Comparison of ENCODE assay signal across 10 cellular contexts in genomic region chr2:143183804-143184463, GRCh38. TPM values are rescaled to one million over a fixed set of nuclear protein-coding genes. Genes with fewer than 3 reads are reported as not detected.
DNase-seq lines count a peak whose midpoint lies in the region; ATAC-seq and TF ChIP-seq lines count a peak whose summit lies in the region.
"Had no signal": no experiment of that assay in that cellular context is flagged by ENCODE, and none has a peak within 500 bp of the region (broad histone marks: within the 10 kb centered on the region; RNA-seq: fewer than 3 reads in every experiment).

No MANE protein-coding gene starts in this region.

- peaks cover 34% of the 10 kb centered on the region for H3K4me1 ChIP-seq in CD8-positive, alpha-beta T cell (ENCODE audit: insufficient read depth, low read length)
- no peaks in the 10 kb centered on the region for H3K4me1 ChIP-seq in right lobe of liver
- H3K4me1 ChIP-seq in psoas muscle = no peaks in the 10 kb centered on the region
- H3K4me1 ChIP-seq: vagina had no signal

- WGBS in right lobe of liver (ENCODE audit: insufficient coverage, low coverage, low lambda C conversion rate, missing lambda C conversion rate) = 67% methylated on average over 5 of the region's 5 CpGs
- 82 to 88% (median 84%) methylated on average over 5 of the region's 5 CpGs for WGBS in psoas muscle, 3 donors

- H3K9me3 ChIP-seq in CD8-positive, alpha-beta T cell (ENCODE audit: low read length) = no peaks in the 10 kb centered on the region
- no peaks in the 10 kb centered on the region for H3K9me3 ChIP-seq in right lobe of liver
- no peaks in the 10 kb centered on the region for H3K9me3 ChIP-seq in psoas muscle

- no peaks in the 10 kb centered on the region for H3K27me3 ChIP-seq in CD8-positive, alpha-beta T cell (ENCODE audit: insufficient read depth, low read length)
- H3K27me3 ChIP-seq in right lobe of liver (peaks cover 0 to 3% of the 10 kb centered on the region in 2 donors), psoas muscle (ENCODE audit: insufficient read depth in 3 of 3, low read length in 2 of 3) (no peaks in the 10 kb centered on the region)
- H3K27me3 ChIP-seq: vagina had no signal

- H3K27me3 Mint-ChIP-seq in CD8-positive, alpha-beta T cell (ENCODE audit: low read depth) = no peaks in the 10 kb centered on the region

- no peak overlapping the region for H3K4me3 ChIP-seq in CD8-positive, alpha-beta T cell (ENCODE audit: low read depth, low read length)
- H3K4me3 ChIP-seq in right lobe of liver = no peak overlapping the region
- no peak overlapping the region for H3K4me3 ChIP-seq in psoas muscle
- H3K4me3 ChIP-seq: vagina had no signal

- DNase-seq in CD8-positive, alpha-beta T cell = no peak
- DNase-seq in right lobe of liver = no peak
- DNase-seq in HK-2 (ENCODE audit: unreplicated experiment) = no peak
- no peak for DNase-seq in cardiac septum (ENCODE audit: low spot score)
- DNase-seq in psoas muscle = no peak
- DNase-seq: NCI-H226 had no signal

- no peak for TF ChIP-seq CTCF in CD8-positive, alpha-beta T cell (IDR thresholded peaks at IDR 0.05)
- TF ChIP-seq CTCF in right lobe of liver (IDR thresholded peaks at IDR 0.05) (no peak), psoas muscle (IDR thresholded peaks at IDR 0.05) (no peak)

- intact Hi-C loops in CD8-positive, alpha-beta T cell (cut with DNase I, micrococcal nuclease) = no loop called here
- intact Hi-C loops in right lobe of liver (cut with DNase I) (no loop called here), cardiac septum (cut with DNase I) (no loop called here), psoas muscle (cut with DNase I) (no loop called here)

- peaks cover 75% of the 10 kb centered on the region for H3K4me1 Mint-ChIP-seq in CD8-positive, alpha-beta T cell (ENCODE audit: low read depth)

- H3K36me3 Mint-ChIP-seq in CD8-positive, alpha-beta T cell = peaks cover 52% of the 10 kb centered on the region

- peak overlapping the region; percentile 28 for H3K27ac Mint-ChIP-seq in CD8-positive, alpha-beta T cell

- POLR2A ChIA-PET in CD8-positive, alpha-beta T cell (lab: Charles Lee) = interaction anchor here (0.6 kb wide), 1 partner anchor 985 kb away, joined by 3 read pairs; no protein-coding TSS in a partner anchor

- H3K9me3 Mint-ChIP-seq in CD8-positive, alpha-beta T cell = peaks cover 8% of the 10 kb centered on the region

- peak overlapping the region; percentile 2 for H3K4me3 Mint-ChIP-seq in CD8-positive, alpha-beta T cell

- TF ChIP-seq POLR2A in right lobe of liver (IDR thresholded peaks at IDR 0.05) = no peak

- ATAC-seq in CD8-positive, alpha-beta T cell = no peak
- ATAC-seq in GM18868 (IDR thresholded peaks at IDR 0.05; ENCODE audit: unreplicated experiment) (peak; percentile 93), GM21723 (IDR thresholded peaks at IDR 0.05; ENCODE audit: unreplicated experiment) (peak; percentile 94), HG03432 (IDR thresholded peaks at IDR 0.05; ENCODE audit: unreplicated experiment) (peak; percentile 90), right lobe of liver (no peak), psoas muscle (no peak)

- no peaks in the 10 kb centered on the region for H3K36me3 ChIP-seq in CD8-positive, alpha-beta T cell (ENCODE audit: insufficient read depth, low read length)
- H3K36me3 ChIP-seq in right lobe of liver = no peaks in the 10 kb centered on the region
- no peaks in the 10 kb centered on the region for H3K36me3 ChIP-seq in psoas muscle (ENCODE audit: insufficient read depth in 1 of 2, low read depth in 1 of 2)
- H3K36me3 ChIP-seq: vagina had no signal

- CTCF ChIA-PET in CD8-positive, alpha-beta T cell (lab: Charles Lee) = interaction anchor here (0.9 to 1.9 kb wide), 4 partner anchors 23 to 100 kb away, joined by 3 to 9 read pairs (median 4); no protein-coding TSS in a partner anchor

- no peak overlapping the region for H3K27ac ChIP-seq in CD8-positive, alpha-beta T cell (ENCODE audit: low read depth, low read length)
- H3K27ac ChIP-seq in right lobe of liver (no peak overlapping the region), psoas muscle (no peak overlapping the region)
- H3K27ac ChIP-seq: vagina had no signal

RNA-seq across cellular contexts. Expression of gene ARHGAP15, which starts 54.7 kb away (rescaled TPM):
- 100 to 1,000 TPM; 115 to 119 TPM for total RNA-seq in CD8-positive, alpha-beta T cell
- total RNA-seq in right lobe of liver = 1 to 10 TPM; 3.3 to 8.2 (median 6.6) TPM
- total RNA-seq in cardiac septum = 6.8 TPM
- total RNA-seq in psoas muscle = 1 to 10 TPM in 3 of 4 donors, under 1 TPM in 1; 0.87 to 3.1 (median 2.3) TPM
- polyA plus RNA-seq in psoas muscle = under 1 TPM; 0.49 to 0.95 (median 0.87) TPM

Comparison
In these comparisons a context has a peak if more than half of its experiments do, and no peak if none do; other contexts are left out.
1. ATAC-seq: peak in GM18868 (single experiment), GM21723 (single experiment) and HG03432 (single experiment); none in CD8-positive, alpha-beta T cell (single experiment), right lobe of liver (0 of 4) and psoas muscle (0 of 4).
2. RNA of gene ARHGAP15, which starts 54.7 kb away (total RNA-seq): 115 to 119 TPM in CD8-positive, alpha-beta T cell; 3.3 to 8.2 TPM in right lobe of liver, 6.8 TPM in cardiac septum (single experiment) and 0.87 to 3.1 TPM in psoas muscle; every median in the first group is over 10 times any median in the second.